Comparison of ENCODE assay signal across 11 cellular contexts in genomic region chr22:49965291-49966040, GRCh38. TPM values are rescaled to one million over a fixed set of nuclear protein-coding genes. Genes with fewer than 3 reads are reported as not detected.
A peak's percentile ranks its signal among the peaks of the same experiment; 100 is the strongest.
DNase-seq lines count a peak whose midpoint lies in the region; ATAC-seq and TF ChIP-seq lines count a peak whose summit lies in the region.
"Had no signal": no experiment of that assay in that cellular context is flagged by ENCODE, and none has a peak within 500 bp of the region (broad histone marks: within the 10 kb centered on the region; RNA-seq: fewer than 3 reads in every experiment).

No MANE protein-coding gene starts in this region.

- H3K4me1 ChIP-seq in esophagus squamous epithelium = peaks cover 62 to 81% (median 70%) of the 10 kb centered on the region in 3 donors
- peaks cover 0 to 70% (median 55%) of the 10 kb centered on the region in 4 donors for H3K4me1 ChIP-seq in sigmoid colon

- peak overlapping the region in 2 of 4 donors; percentile 78 to 92 for H3K4me3 ChIP-seq in esophagus squamous epithelium
- no peak overlapping the region for H3K4me3 ChIP-seq in sigmoid colon

- TF ChIP-seq POLR2A in esophagus squamous epithelium (IDR thresholded peaks at IDR 0.05) (no peak), sigmoid colon (IDR thresholded peaks at IDR 0.05) (no peak)

- ATAC-seq in WTC11 (no peak), GM18511 (IDR thresholded peaks at IDR 0.05; ENCODE audit: unreplicated experiment) (no peak), HG03025 (IDR thresholded peaks at IDR 0.05; ENCODE audit: low FRiP score, unreplicated experiment) (no peak), esophagus mucosa (no peak)

- peaks cover 23 to 45% (median 29%) of the 10 kb centered on the region in 3 donors for H3K36me3 ChIP-seq in esophagus squamous epithelium
- peaks cover 11 to 24% (median 16%) of the 10 kb centered on the region in 4 donors for H3K36me3 ChIP-seq in sigmoid colon

- WGBS in esophagus squamous epithelium, 2 donors = 79% methylated on average over 9 of the region's 18 CpGs; no CpG with 5 or more reads in 1 of the 2 donors
- 81 to 85% methylated on average over 18 of the region's 18 CpGs for WGBS in sigmoid colon, 2 donors

- H3K27ac Mint-ChIP-seq in CD14-positive monocyte (peak overlapping the region; percentile 88 to 94 (median 92)), WTC11 (no peak overlapping the region)

- H3K9me3 Mint-ChIP-seq in CD14-positive monocyte = no peaks in the 10 kb centered on the region
- H3K9me3 Mint-ChIP-seq in WTC11 = no peaks in the 10 kb centered on the region
- H3K9me3 Mint-ChIP-seq: brain had no signal

- CTCF ChIA-PET in WTC11 (lab: Charles Lee) = interaction anchor here (2.8 kb wide), 2 partner anchors 35 to 65 kb away, joined by 11 to 16 read pairs; no protein-coding TSS in a partner anchor

- POLR2A ChIA-PET in WTC11 (lab: Charles Lee) = no interaction called here

- H3K27me3 ChIP-seq in esophagus squamous epithelium (no peaks in the 10 kb centered on the region), sigmoid colon (no peaks in the 10 kb centered on the region)

- H3K4me1 Mint-ChIP-seq in CD14-positive monocyte = peaks cover 59% of the 10 kb centered on the region
- peaks cover 6% of the 10 kb centered on the region for H3K4me1 Mint-ChIP-seq in WTC11

- H3K27me3 Mint-ChIP-seq in CD14-positive monocyte (ENCODE audit: low read depth in 3 of 3) (peaks cover 0 to 5% (median 0%) of the 10 kb centered on the region in 3 donors), WTC11 (ENCODE audit: low read depth) (peaks cover under 1% of the 10 kb centered on the region)
- H3K27me3 Mint-ChIP-seq: brain had no signal

- no peak for TF ChIP-seq EP300 in sigmoid colon (IDR thresholded peaks at IDR 0.05)

- H3K9me3 ChIP-seq in esophagus squamous epithelium (no peaks in the 10 kb centered on the region), sigmoid colon (no peaks in the 10 kb centered on the region)

- H3K4me3 Mint-ChIP-seq in CD14-positive monocyte = peak overlapping the region in 1 of 2 donors; percentile 49
- no peak overlapping the region for H3K4me3 Mint-ChIP-seq in WTC11
- H3K4me3 Mint-ChIP-seq: brain had no signal

- peak; percentile 48 for DNase-seq in CD14-positive monocyte (ENCODE audit: low spot score)
- peak; percentile 11 for DNase-seq in WTC11 (ENCODE audit: low spot score)
- DNase-seq in esophagus squamous epithelium (lab: John Stamatoyannopoulos, UW) = no peak
- peak; percentile 67 for DNase-seq in sigmoid colon
- no peak for DNase-seq in C1 segment of cervical spinal cord (lab: John Stamatoyannopoulos, UW)
- DNase-seq: GF-D8 had no signal

- intact Hi-C loops in CD14-positive monocyte (cut with micrococcal nuclease) = loop anchor here in 1 of 2 donors (10.0 kb wide), 1 partner anchor 339 kb away; the partner anchor contains the start of gene PLXNB2
- intact Hi-C loops in esophagus squamous epithelium (cut with DNase I) = no loop called here
- intact Hi-C loops in sigmoid colon (cut with DNase I) = loop anchor here (10.0 kb wide), 1 partner anchor 219 kb away; the partner anchor contains the start of gene TRABD

- H3K27ac ChIP-seq in esophagus squamous epithelium = peak overlapping the region; percentile 23 to 100 (median 92)
- peak overlapping the region; percentile 84 to 99 (median 96) for H3K27ac ChIP-seq in sigmoid colon

- TF ChIP-seq CTCF in CD14-positive monocyte (IDR thresholded peaks at IDR 0.05) (no peak), WTC11 (IDR thresholded peaks at IDR 0.05) (no peak), esophagus squamous epithelium (IDR thresholded peaks at IDR 0.05) (no peak), sigmoid colon (IDR thresholded peaks at IDR 0.05) (no peak)

- H3K36me3 Mint-ChIP-seq in CD14-positive monocyte = peaks cover 21 to 32% of the 10 kb centered on the region in 2 donors
- H3K36me3 Mint-ChIP-seq in WTC11 = peaks cover 7% of the 10 kb centered on the region

TF ChIP-seq in WTC11, 78 proteins besides CTCF, POLR2A, EP300 and RAD21:
- TF ChIP-seq NR3C1 (CRISPR knock-in tag; conservative IDR thresholded peaks at IDR 0.05; ENCODE audit: low read depth) (no peak), AR (CRISPR knock-in tag; IDR thresholded peaks at IDR 0.05) (no peak), MYBL2 (CRISPR knock-in tag; IDR thresholded peaks at IDR 0.05) (no peak), GTF2I (CRISPR knock-in tag; conservative IDR thresholded peaks at IDR 0.05) (no peak), PRDM15 (CRISPR knock-in tag; IDR thresholded peaks at IDR 0.05) (no peak), EMX1 (CRISPR knock-in tag; IDR thresholded peaks at IDR 0.05) (no peak), JAZF1 (CRISPR knock-in tag; IDR thresholded peaks at IDR 0.05) (no peak)

RNA-seq across cellular contexts. Expression of gene PIM3, which starts 4.9 kb away (rescaled TPM):
- polyA plus RNA-seq in CD14-positive monocyte (10 to 100 TPM; 38.8 to 40.4 TPM), sigmoid colon (100 to 1,000 TPM in 1 of 3 donors, 10 to 100 TPM in 2; 34.8 to 126 (median 60.1) TPM)
- total RNA-seq in WTC11 (2021) (42.9 to 45.7 TPM (median 44.3 TPM) in 3 replicates), esophagus squamous epithelium (10 to 100 TPM; 43.8 to 75.7 (median 52.1) TPM), sigmoid colon (10 to 100 TPM; 26.3 to 50.0 (median 41.8) TPM), esophagus mucosa (50.5 TPM)

RNA-seq across cellular contexts. Expression of gene CRELD2, which starts 47.0 kb away (rescaled TPM):
- polyA plus RNA-seq in CD14-positive monocyte (10 to 100 TPM; 20.3 to 27.6 TPM), sigmoid colon (10 to 100 TPM in 2 of 3 donors, 1 to 10 TPM in 1; 9.2 to 97.7 (median 11.4) TPM)
- total RNA-seq in WTC11 (2021) (34.9 to 42.8 TPM (median 35.2 TPM) in 3 replicates), esophagus squamous epithelium (10 to 100 TPM; 22.7 to 45.7 (median 35.5) TPM), sigmoid colon (10 to 100 TPM; 15.5 to 26.5 (median 23.1) TPM), esophagus mucosa (25.5 TPM)

RNA-seq across cellular contexts. Expression of gene IL17REL, which starts 47.1 kb away (rescaled TPM):
- not detected for polyA plus RNA-seq in CD14-positive monocyte
- 0.23 to 0.34 TPM (median 0.24 TPM) in 3 replicates for total RNA-seq in WTC11 (2021)
- not detected for total RNA-seq in esophagus squamous epithelium
- total RNA-seq in sigmoid colon = not detected
- 1 to 10 TPM in 1 of 3 donors, not detected in 2; 1.6 TPM for polyA plus RNA-seq in sigmoid colon
- total RNA-seq in esophagus mucosa = not detected
- total RNA-seq: M059J had no signal

RNA-seq across cellular contexts. Expression of gene ALG12, which starts 47.2 kb away (rescaled TPM):
- polyA plus RNA-seq in CD14-positive monocyte (1 to 10 TPM; 7.2 to 9.5 TPM), sigmoid colon (10 to 100 TPM in 1 of 3 donors, 1 to 10 TPM in 2; 1.8 to 15.9 (median 2.1) TPM)
- total RNA-seq in WTC11 (2021) (26.5 to 29.2 TPM (median 26.7 TPM) in 3 replicates), esophagus squamous epithelium (10 to 100 TPM; 12.8 to 16.6 (median 13.0) TPM), sigmoid colon (10 to 100 TPM; 11.4 to 23.9 (median 15.4) TPM), esophagus mucosa (10.1 TPM)

Comparison
In these comparisons a context has a peak if more than half of its experiments do, and no peak if none do; other contexts are left out.
1. DNase-seq: peak in CD14-positive monocyte (single experiment), WTC11 (single experiment) and sigmoid colon (single experiment); none in esophagus squamous epithelium (single experiment) and C1 segment of cervical spinal cord (0 of 14).